In genomic region chr11:91164452-91164822, GRCh38 we compare ENCODE assay signal across 17 cellular contexts.
A peak's percentile ranks its signal among the peaks of the same experiment; 100 is the strongest.
DNase-seq lines count a peak whose midpoint lies in the region; ATAC-seq, FAIRE-seq and TF ChIP-seq lines count a peak whose summit lies in the region.
"Had no signal": no experiment of that assay in that cellular context is flagged by ENCODE, and none has a peak within 500 bp of the region (broad histone marks: within the 10 kb centered on the region; RNA-seq: fewer than 3 reads in every experiment).

No MANE protein-coding gene starts in this region.

- TF ChIP-seq CTCF in Caco-2 (IDR thresholded peaks at IDR 0.05; ENCODE audit: insufficient read depth in 1 of 2, low read depth in 1 of 2, low read length in 1 of 2, severe bottlenecking in 1 of 2, unreplicated experiment in 1 of 2) (no peak), astrocyte (IDR thresholded peaks at IDR 0.05; ENCODE audit: insufficient read depth, low read depth, low read length) (no peak), nephron (IDR thresholded peaks at IDR 0.05; ENCODE audit: unreplicated experiment in 3 of 3) (no peak), esophagus squamous epithelium (IDR thresholded peaks at IDR 0.05) (no peak)

- DNase-seq in Caco-2 (no peak), NCI-H1105 treated with DMSO at 0.1 percent for 48 hours (lab: John Stamatoyannopoulos, UW) (peak; percentile 59), astrocyte (ENCODE audit: low read depth) (no peak), esophagus squamous epithelium (lab: John Stamatoyannopoulos, UW) (no peak), GM19240 (ENCODE audit: insufficient read length, low spot score) (no peak)
- DNase-seq: activated gamma-delta T cell treated with Interleukin-2 at 50 U/mL for 16 hours; amygdala; left ventricle myocardium inferior; NCI-H524; OCI-M1; pancreas; stimulated activated CD4-positive, alpha-beta T cell treated with anti-CD3 and anti-CD28 coated beads, Interleukin-4, amount 100 ng/mL, for 24 hours; substantia nigra had no signal

- H4K20me1 ChIP-seq in astrocyte (ENCODE audit: insufficient read depth, low read length) = no peaks in the 10 kb centered on the region

- WGBS in esophagus squamous epithelium, 2 donors = 21 to 37% methylated on average over 3 of the region's 3 CpGs

- H3K36me3 Mint-ChIP-seq in Caco-2 (ENCODE audit: insufficient read depth, unreplicated experiment) (peaks cover under 1% of the 10 kb centered on the region), astrocyte (ENCODE audit: low read depth, unreplicated experiment) (no peaks in the 10 kb centered on the region), nephron (ENCODE audit: low read depth) (no peaks in the 10 kb centered on the region)

- intact Hi-C loops in Caco-2 (cut with micrococcal nuclease; ENCODE audit: unreplicated experiment) (no loop called here), esophagus squamous epithelium (cut with DNase I) (no loop called here)

- no peaks in the 10 kb centered on the region for H3K27me3 ChIP-seq in Caco-2 (replicated peaks; ENCODE audit: control insufficient read depth, insufficient read depth, low read length)
- no peaks in the 10 kb centered on the region for H3K27me3 ChIP-seq in astrocyte (ENCODE audit: insufficient read depth, low read length)
- H3K27me3 ChIP-seq in esophagus squamous epithelium = no peaks in the 10 kb centered on the region
- H3K27me3 ChIP-seq: pancreas had no signal

- no peaks in the 10 kb centered on the region for H3K79me2 ChIP-seq in astrocyte (ENCODE audit: insufficient read depth, low read length)

- no peak for FAIRE-seq in astrocyte (lab: Jason Lieb, UNC)
- FAIRE-seq: H1, pancreas had no signal

- H3K9me3 Mint-ChIP-seq in Caco-2 (ENCODE audit: unreplicated experiment) = no peaks in the 10 kb centered on the region
- H3K9me3 Mint-ChIP-seq in astrocyte (ENCODE audit: unreplicated experiment) = no peaks in the 10 kb centered on the region
- peaks cover 2% of the 10 kb centered on the region for H3K9me3 Mint-ChIP-seq in nephron

- H3K4me3 Mint-ChIP-seq in Caco-2 (ENCODE audit: unreplicated experiment) (peak overlapping the region; percentile 49), astrocyte (ENCODE audit: unreplicated experiment) (no peak overlapping the region), nephron (no peak overlapping the region)

- POLR2A ChIA-PET in Caco-2 (lab: Charles Lee) = no interaction called here

- no peak overlapping the region for H3K4me3 ChIP-seq in Caco-2 (ENCODE audit: low read depth, low read length)
- H3K4me3 ChIP-seq in astrocyte (ENCODE audit: insufficient read depth, low read depth, low read length) = no peak overlapping the region
- H3K4me3 ChIP-seq in esophagus squamous epithelium = no peak overlapping the region
- H3K4me3 ChIP-seq: left ventricle myocardium inferior, pancreas, skin epidermis had no signal

- H3K27me3 Mint-ChIP-seq in Caco-2 (ENCODE audit: insufficient read depth, unreplicated experiment) (no peaks in the 10 kb centered on the region), astrocyte (ENCODE audit: low read depth, unreplicated experiment) (no peaks in the 10 kb centered on the region), nephron (ENCODE audit: low read depth) (no peaks in the 10 kb centered on the region)

- TF ChIP-seq POLR2A in esophagus squamous epithelium (IDR thresholded peaks at IDR 0.05) = no peak

- H3K4me2 ChIP-seq in astrocyte (ENCODE audit: low read length) = no peak overlapping the region

- H3K9me3 ChIP-seq in Caco-2 = no peaks in the 10 kb centered on the region
- H3K9me3 ChIP-seq in astrocyte (ENCODE audit: insufficient read depth, low read depth, low read length) = no peaks in the 10 kb centered on the region
- H3K9me3 ChIP-seq in esophagus squamous epithelium = no peaks in the 10 kb centered on the region
- H3K9me3 ChIP-seq: left ventricle myocardium inferior, pancreas had no signal

- H3K4me1 Mint-ChIP-seq in Caco-2 (ENCODE audit: low read depth, unreplicated experiment) = peaks cover 38% of the 10 kb centered on the region
- H3K4me1 Mint-ChIP-seq in astrocyte (ENCODE audit: low read depth, unreplicated experiment) = peaks cover 23% of the 10 kb centered on the region
- H3K4me1 Mint-ChIP-seq in nephron = peaks cover 22% of the 10 kb centered on the region

- H2AFZ ChIP-seq in astrocyte (ENCODE audit: low read depth, low read length) = no peak overlapping the region

- H3K36me3 ChIP-seq in Caco-2 (ENCODE audit: control insufficient read depth, insufficient read depth, low read length) (no peaks in the 10 kb centered on the region), astrocyte (ENCODE audit: insufficient read depth, low read length) (no peaks in the 10 kb centered on the region), esophagus squamous epithelium (no peaks in the 10 kb centered on the region)
- H3K36me3 ChIP-seq: left ventricle myocardium inferior, pancreas had no signal

- BruUV-seq in Caco-2 (replicated peaks; lab: Mats Ljungman, UMichigan) = no TSS peak

- H3K4me1 ChIP-seq in Caco-2 (peaks cover 30% of the 10 kb centered on the region), astrocyte (ENCODE audit: insufficient read depth, low read length) (peaks cover 6% of the 10 kb centered on the region), esophagus squamous epithelium (peaks cover 0 to 6% (median 0%) of the 10 kb centered on the region in 3 donors)

- H3K27ac ChIP-seq in astrocyte (ENCODE audit: low read depth, low read length) = no peak overlapping the region
- no peak overlapping the region for H3K27ac ChIP-seq in esophagus squamous epithelium
- H3K27ac ChIP-seq: left ventricle myocardium inferior, skin epidermis had no signal

- H3K9ac ChIP-seq in astrocyte (ENCODE audit: low read length) = peak overlapping the region; percentile 4

- CTCF ChIA-PET in Caco-2 (lab: Charles Lee) = no interaction called here

- H3K27ac Mint-ChIP-seq in Caco-2 (ENCODE audit: unreplicated experiment) (peak overlapping the region; percentile 58), astrocyte (ENCODE audit: unreplicated experiment) (peak overlapping the region; percentile 87), nephron (peak overlapping the region; percentile 53 to 69 (median 53))

- no peak for ATAC-seq in GM19324 (IDR thresholded peaks at IDR 0.05; ENCODE audit: low FRiP score, unreplicated experiment)
